Comparison of ENCODE assay signal across 13 cellular contexts in genomic region chr3:39361252-39361927, GRCh38. TPM values are rescaled to one million over a fixed set of nuclear protein-coding genes. Genes with fewer than 3 reads are reported as not detected.
DNase-seq lines count a peak whose midpoint lies in the region; ATAC-seq, FAIRE-seq and TF ChIP-seq lines count a peak whose summit lies in the region.
"Had no signal": no experiment of that assay in that cellular context is flagged by ENCODE, and none has a peak within 500 bp of the region (broad histone marks: within the 10 kb centered on the region; RNA-seq: fewer than 3 reads in every experiment).

No MANE protein-coding gene starts in this region.

- H3K4me3 ChIP-seq in dorsolateral prefrontal cortex (no peak overlapping the region), small intestine (ENCODE audit: low read depth in 1 of 2, low read length in 2 of 2) (no peak overlapping the region)

- intact Hi-C loops in dorsolateral prefrontal cortex (cut with DNase I), result no loop called here

- H3K27ac ChIP-seq in dorsolateral prefrontal cortex (no peak overlapping the region), small intestine (ENCODE audit: low read depth in 1 of 2, low read length in 1 of 2) (no peak overlapping the region)

- no peaks in the 10 kb centered on the region for H3K27me3 ChIP-seq in dorsolateral prefrontal cortex
- no peaks in the 10 kb centered on the region for H3K27me3 ChIP-seq in small intestine (ENCODE audit: control insufficient read depth in 2 of 2, insufficient read depth in 2 of 2, low read length in 2 of 2)

- H3K36me3 ChIP-seq in small intestine (ENCODE audit: control insufficient read depth in 2 of 2, insufficient read depth in 2 of 2, low read length in 2 of 2), result no peaks in the 10 kb centered on the region

- H3K9me3 ChIP-seq in small intestine (ENCODE audit: control insufficient read depth, low read depth), result no peaks in the 10 kb centered on the region

- 67 to 79% (median 68%) methylated on average over 8 of the region's 8 CpGs for WGBS in small intestine, 3 donors

- ATAC-seq in GM18511 (IDR thresholded peaks at IDR 0.05; ENCODE audit: unreplicated experiment) (peak; percentile 56), HG03097 (IDR thresholded peaks at IDR 0.05; ENCODE audit: low FRiP score, unreplicated experiment) (peak; percentile 71), HG03280 (IDR thresholded peaks at IDR 0.05; ENCODE audit: unreplicated experiment) (no peak)
- ATAC-seq: sciatic nerve had no signal

- no peak for FAIRE-seq in small intestine (lab: Jason Lieb, UNC)

- H3K4me1 ChIP-seq in small intestine (ENCODE audit: control insufficient read depth in 2 of 2, insufficient read depth in 1 of 2, low read depth in 1 of 2, low read length in 1 of 2), result no peaks in the 10 kb centered on the region

- DNase-seq in activated CD8-positive, alpha-beta memory T cell treated with anti-CD3 and anti-CD28 coated beads, Interleukin-2, amount 50 U/mL, for 4 hours, result peak; percentile 25
- peak; percentile 50 for DNase-seq in stimulated activated CD4-positive, alpha-beta T cell treated with anti-CD3 and anti-CD28 coated beads, Interleukin-15, amount 100 ng/mL, for 24 hours
- DNase-seq in dorsolateral prefrontal cortex, result no peak
- DNase-seq in NCI-H1092 treated with DMSO at 0.1 percent for 48 hours (lab: John Stamatoyannopoulos, UW), result no peak
- no peak for DNase-seq in small intestine
- DNase-seq: dermis blood vessel endothelial cell, HFFc6, NCI-H1417 treated with DMSO at 0.1 percent for 48 hours had no signal

- no peak for TF ChIP-seq CTCF in dorsolateral prefrontal cortex (IDR thresholded peaks at IDR 0.05 in 54 of 56, conservative IDR thresholded peaks at IDR 0.05 in 2 of 56; ENCODE audit: low read depth in 1 of 56, partially characterized antibody in 56 of 56)

RNA-seq across cellular contexts. Expression of gene SLC25A38, which starts 21.8 kb away (rescaled TPM):
- 10 to 100 TPM; 16.2 to 32.9 (median 23.4) TPM for total RNA-seq in dorsolateral prefrontal cortex
- polyA plus RNA-seq in small intestine, result 10 to 100 TPM; 17.3 to 33.3 (median 28.2) TPM

RNA-seq across cellular contexts. Expression of gene CCR8, which starts 31.9 kb away (rescaled TPM):
- under 1 TPM in 1 of 120 experiments, not detected in 119; 0.38 TPM for total RNA-seq in dorsolateral prefrontal cortex
- not detected for polyA plus RNA-seq in small intestine
- total RNA-seq: dermis blood vessel endothelial cell, HFFc6, kidney epithelial cell, sciatic nerve had no signal

RNA-seq across cellular contexts. Expression of gene RPSA, which starts 45.1 kb away (rescaled TPM):
- 100 to 1,000 TPM; 285 to 584 (median 399) TPM for total RNA-seq in dorsolateral prefrontal cortex
- 1,000 to 10,000 TPM in 2 of 3 donors, 100 to 1,000 TPM in 1; 893 to 2,034 (median 1,412) TPM for polyA plus RNA-seq in small intestine

Comparison
In these comparisons a context has a peak if more than half of its experiments do, and no peak if none do; other contexts are left out.
1. DNase-seq: peak in activated CD8-positive, alpha-beta memory T cell treated with anti-CD3 and anti-CD28 coated beads, Interleukin-2, amount 50 U/mL, for 4 hours (single experiment) and stimulated activated CD4-positive, alpha-beta T cell treated with anti-CD3 and anti-CD28 coated beads, Interleukin-15, amount 100 ng/mL, for 24 hours (single experiment); none in dorsolateral prefrontal cortex (0 of 10), NCI-H1092 treated with DMSO at 0.1 percent for 48 hours (single experiment) and small intestine (single experiment).